9 cellular contexts compared by ENCODE assay signal in the genomic region with DNA sequence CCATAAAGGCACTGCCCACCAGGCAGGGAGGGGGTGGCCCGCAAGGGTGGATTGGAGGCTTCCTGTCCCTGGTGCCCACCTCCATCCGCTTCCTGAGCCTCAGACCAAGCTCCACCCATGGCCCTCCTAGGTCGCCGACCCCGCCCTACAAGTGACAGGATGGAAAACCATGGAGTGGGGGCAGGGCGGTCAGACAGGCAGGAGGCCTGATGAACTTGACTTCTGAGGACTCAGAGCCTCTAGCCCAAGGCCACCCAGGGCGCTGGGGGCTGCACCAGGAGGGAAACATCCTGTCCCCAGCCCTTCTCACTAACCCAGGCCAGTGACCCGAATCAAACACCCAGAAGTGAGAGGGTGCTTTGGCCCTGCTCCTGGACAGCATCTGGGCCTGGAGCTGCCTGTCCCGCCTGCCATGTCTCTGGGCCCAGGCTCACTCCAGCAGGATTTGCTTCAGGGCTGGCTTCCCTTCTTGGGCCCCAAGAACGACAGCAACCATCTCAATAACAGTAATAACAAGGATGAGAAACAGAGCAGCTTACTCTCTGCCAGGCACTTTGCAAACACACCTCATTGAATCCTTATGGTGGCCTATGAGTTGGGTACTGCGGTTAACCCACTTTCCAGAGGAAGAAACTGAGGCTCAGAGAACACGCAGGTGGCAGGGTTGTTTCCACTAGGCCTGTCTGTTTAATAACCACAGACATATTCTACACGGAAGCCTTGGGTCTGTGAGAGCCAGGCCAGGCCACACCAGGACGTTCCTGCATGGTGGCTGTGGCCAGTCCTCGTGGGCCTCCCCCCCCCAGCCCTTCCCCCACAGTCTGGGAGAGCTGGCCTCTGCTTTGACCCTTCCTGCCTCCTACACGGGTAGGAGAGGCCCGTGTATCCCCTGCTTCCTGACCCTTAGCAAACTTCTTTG. TPM values are rescaled to one million over a fixed set of nuclear protein-coding genes. Genes with fewer than 3 reads are reported as not detected.
DNase-seq lines count a peak whose midpoint lies in the region; ATAC-seq and TF ChIP-seq lines count a peak whose summit lies in the region.
"Had no signal": no experiment of that assay in that cellular context is flagged by ENCODE, and none has a peak within 500 bp of the region (broad histone marks: within the 10 kb centered on the region; RNA-seq: fewer than 3 reads in every experiment).

No MANE protein-coding gene starts in this region.

- H2AFZ ChIP-seq in hepatocyte, result no peak overlapping the region

- WGBS in hepatocyte (ENCODE audit: low lambda C conversion rate, missing lambda C conversion rate), result 61% methylated on average over 17 of the region's 17 CpGs

- H3K4me1 ChIP-seq in hepatocyte (ENCODE audit: insufficient read depth), result peaks cover 28% of the 10 kb centered on the region

- TF ChIP-seq CTCF in GM10248 (IDR thresholded peaks at IDR 0.05; ENCODE audit: control extremely low read depth, extremely low read depth, low read depth, missing control alignments) (no peak), NB4 (IDR thresholded peaks at IDR 0.05; ENCODE audit: low read depth, low read length) (no peak), hepatocyte (IDR thresholded peaks at IDR 0.05; ENCODE audit: poor library complexity) (no peak)

- H4K20me1 ChIP-seq in hepatocyte (ENCODE audit: insufficient read depth, poor library complexity, severe bottlenecking), result no peaks in the 10 kb centered on the region

- H3K9me2 ChIP-seq in hepatocyte (replicated peaks; ENCODE audit: insufficient read depth), result no peaks in the 10 kb centered on the region

- H3K4me2 ChIP-seq in hepatocyte, result no peak overlapping the region

- H3K79me2 ChIP-seq in hepatocyte, result peaks cover under 1% of the 10 kb centered on the region

- DNase-seq in GM10248 (ENCODE audit: extremely low spot score) (peak; percentile 69), NB4 (ENCODE audit: low read depth) (peak; percentile 40), activated T-helper 1 cell treated with Interleukin-2 at 50 U/mL for 16 hours (ENCODE audit: low read depth) (peak; percentile 48), hepatocyte (ENCODE audit: low spot score) (peak; percentile 48), NCI-H1417 (lab: John Stamatoyannopoulos, UW) (no peak), DMS53 (lab: John Stamatoyannopoulos, UW) (no peak)
- DNase-seq in stimulated activated CD4-positive, alpha-beta T cell treated with anti-CD3 and anti-CD28 coated beads, Interleukin-1b, Interleukin-23, amount 100 ng/mL, for 24 hours (ENCODE audit: low read depth in 4 of 4, low spot score in 1 of 4), result peak in 3 of 4 experiments; percentile 41 to 87 (median 60)

- H3K27me3 ChIP-seq in hepatocyte, result no peaks in the 10 kb centered on the region

- peak overlapping the region; percentile 71 for H3K27ac ChIP-seq in hepatocyte

- CTCF ChIA-PET in GM10248 (lab: Yijun Ruan, JAX), result interaction anchor here (1.0 to 1.6 kb wide), 3 partner anchors 15 to 169 kb away, joined by 3 to 5 read pairs (median 3); partner anchors contain the start of genes CDK9 and TOR2A

- no peaks in the 10 kb centered on the region for H3K36me3 ChIP-seq in hepatocyte (replicated peaks; ENCODE audit: insufficient read depth, low read depth)

- no peaks in the 10 kb centered on the region for H3K9me3 ChIP-seq in hepatocyte (ENCODE audit: low read depth)
- H3K9me3 ChIP-seq: HAP-1 had no signal

- no peak for ATAC-seq in GM19035 (IDR thresholded peaks at IDR 0.05; ENCODE audit: unreplicated experiment)

- POLR2A ChIA-PET in GM10248 (lab: Yijun Ruan, JAX), result interaction anchor here (0.6 to 0.7 kb wide), 3 partner anchors 12 to 101 kb away, joined by 3 to 5 read pairs (median 4); partner anchors contain the start of genes FPGS and ST6GALNAC4

- no peak for TF ChIP-seq POLR2A in NB4 (IDR thresholded peaks at IDR 0.05; ENCODE audit: extremely low read depth, insufficient read length)

- H3K4me3 ChIP-seq in NB4 (ENCODE audit: low read depth, low read length) (no peak overlapping the region), hepatocyte (no peak overlapping the region)
- H3K4me3 ChIP-seq: HAP-1 had no signal

RNA-seq across cellular contexts. Expression of gene ST6GALNAC6, which starts 4.4 kb away (rescaled TPM):
- total RNA-seq in hepatocyte, result 31.8 and 37.3 TPM in 2 replicates
- polyA plus RNA-seq in hepatocyte, result 47.7 and 61.2 TPM in 2 replicates

RNA-seq across cellular contexts. Expression of gene ST6GALNAC4, which starts 13.0 kb away (rescaled TPM):
- total RNA-seq in hepatocyte, result 13.2 and 14.6 TPM in 2 replicates
- polyA plus RNA-seq in hepatocyte, result 14.3 and 15.2 TPM in 2 replicates

RNA-seq across cellular contexts. Expression of gene AK1, which starts 26.3 kb away (rescaled TPM):
- 28.3 and 39.8 TPM in 2 replicates for total RNA-seq in hepatocyte
- 85.9 and 91.3 TPM in 2 replicates for polyA plus RNA-seq in hepatocyte

RNA-seq across cellular contexts. Expression of gene PIP5KL1, which starts 26.8 kb away (rescaled TPM):
- total RNA-seq in hepatocyte, result 1.6 and 3.7 TPM in 2 replicates
- polyA plus RNA-seq in hepatocyte, result 1.4 and 2.5 TPM in 2 replicates

RNA-seq across cellular contexts. Expression of gene DPM2, which starts 33.8 kb away (rescaled TPM):
- total RNA-seq in hepatocyte, result 19.2 and 22.4 TPM in 2 replicates
- 57.1 and 61.9 TPM in 2 replicates for polyA plus RNA-seq in hepatocyte

Comparison
In these comparisons a context has a peak if more than half of its experiments do, and no peak if none do; other contexts are left out.
1. DNase-seq: peak in GM10248 (single experiment), NB4 (single experiment), activated T-helper 1 cell treated with Interleukin-2 at 50 U/mL for 16 hours (single experiment), hepatocyte (single experiment) and stimulated activated CD4-positive, alpha-beta T cell treated with anti-CD3 and anti-CD28 coated beads, Interleukin-1b, Interleukin-23, amount 100 ng/mL, for 24 hours (3 of 4); none in NCI-H1417 (0 of 3) and DMS53 (single experiment).